ENCODE assay signal across 13 cellular contexts in the genomic region with DNA sequence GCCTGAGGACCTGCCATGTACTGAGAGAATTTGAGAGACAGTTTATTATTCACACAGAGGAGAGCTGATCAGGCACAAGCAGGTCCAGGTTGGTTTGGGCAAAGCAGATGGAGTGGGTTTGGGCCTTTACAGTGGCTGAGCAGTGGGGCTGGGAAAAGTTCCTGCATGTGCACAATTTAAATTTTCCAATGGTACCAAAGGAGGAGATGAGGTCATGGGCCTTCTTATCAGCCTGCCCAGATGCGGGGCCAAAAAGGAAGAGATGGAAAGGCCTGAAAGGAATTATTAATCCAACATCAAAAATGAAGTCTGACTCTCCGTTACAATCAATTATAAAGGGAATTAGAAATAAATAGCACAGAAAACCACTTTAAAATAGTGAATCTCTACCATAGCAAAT.
"Had no signal": no experiment of that assay in that cellular context is flagged by ENCODE, and none has a peak within 500 bp of the region (broad histone marks: within the 10 kb centered on the region; RNA-seq: fewer than 3 reads in every experiment).

No MANE protein-coding gene starts in this region.

- H3K4me3 ChIP-seq: coronary artery, esophagus muscularis mucosa, gastroesophageal sphincter, heart left ventricle, left lung, lower lobe of right lung, mucosa of descending colon had no signal

- H3K9me3 ChIP-seq: esophagus muscularis mucosa, gastroesophageal sphincter, heart left ventricle, left lung, lower lobe of right lung, mucosa of descending colon had no signal

- H3K4me1 ChIP-seq: esophagus muscularis mucosa, foreskin keratinocyte, gastroesophageal sphincter, heart left ventricle, left lung, lower lobe of right lung had no signal

- H3K27me3 ChIP-seq: esophagus muscularis mucosa, foreskin keratinocyte, gastroesophageal sphincter, heart left ventricle, left lung had no signal

- H3K36me3 ChIP-seq: esophagus muscularis mucosa, gastroesophageal sphincter, heart left ventricle, left lung, lower lobe of right lung had no signal

- H3K27ac ChIP-seq: esophagus muscularis mucosa, foreskin keratinocyte, gastroesophageal sphincter, heart left ventricle, left lung, lower lobe of right lung had no signal

- ATAC-seq: effector memory CD8-positive, alpha-beta T cell; foreskin keratinocyte; gastroesophageal sphincter; left lung; lower lobe of right lung; mucosa of descending colon had no signal

- DNase-seq: effector CD8-positive, alpha-beta T cell; effector memory CD8-positive, alpha-beta T cell; endodermal cell; foreskin keratinocyte; hippocampal formation; left lung; lower lobe of right lung; mesenchymal stem cell; mucosa of descending colon had no signal
